In the genomic region with DNA sequence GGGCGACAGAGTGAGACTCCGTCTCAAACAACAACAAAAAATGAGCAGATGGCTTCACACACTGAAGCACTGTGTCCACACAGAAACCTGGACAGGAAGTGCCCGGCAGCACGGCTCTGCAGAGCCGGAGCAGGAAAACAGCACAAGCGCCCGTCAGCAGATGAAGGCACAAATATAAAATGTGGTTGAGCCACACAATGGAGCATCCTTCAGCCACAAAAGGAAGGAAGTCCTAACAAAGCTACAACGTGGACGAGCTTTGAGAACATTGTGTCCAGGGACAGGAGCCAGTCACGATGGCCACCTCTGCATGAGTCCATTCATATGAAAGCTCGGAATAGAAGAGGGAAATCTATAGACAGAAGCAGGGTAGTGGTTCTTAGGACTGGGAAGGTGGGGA, we compare ENCODE assay signal across 11 cellular contexts. TPM values are rescaled to one million over a fixed set of nuclear protein-coding genes. Genes with fewer than 3 reads are reported as not detected.
DNase-seq lines count a peak whose midpoint lies in the region; ATAC-seq and TF ChIP-seq lines count a peak whose summit lies in the region.
"Had no signal": no experiment of that assay in that cellular context is flagged by ENCODE, and none has a peak within 500 bp of the region (broad histone marks: within the 10 kb centered on the region; RNA-seq: fewer than 3 reads in every experiment).

No MANE protein-coding gene starts in this region.

- H3F3A ChIP-seq in OCI-LY1 (ENCODE audit: insufficient read depth, low read length), result no peaks in the 10 kb centered on the region

- H3K27ac ChIP-seq in OCI-LY1 (ENCODE audit: low read depth, low read length, poor library complexity, severe bottlenecking) (peak overlapping the region; percentile 61), gastroesophageal sphincter (peak overlapping the region in 3 of 4 donors; percentile 17 to 53 (median 53)), parathyroid adenoma (peak overlapping the region; percentile 47)

- H3K9ac ChIP-seq in OCI-LY1 (ENCODE audit: low read length) (no peak overlapping the region), parathyroid adenoma (no peak overlapping the region)

- H4K20me1 ChIP-seq in OCI-LY1 (ENCODE audit: insufficient read depth, low read length), result no peaks in the 10 kb centered on the region

- ATAC-seq in gastroesophageal sphincter (peak; percentile 71), GM18907 (IDR thresholded peaks at IDR 0.05; ENCODE audit: unreplicated experiment) (no peak), GM21526 (IDR thresholded peaks at IDR 0.05; ENCODE audit: low FRiP score, unreplicated experiment) (no peak)

- H3K4me3 ChIP-seq in OCI-LY1 (ENCODE audit: low read depth, low read length, poor library complexity, severe bottlenecking) (no peak overlapping the region), gastroesophageal sphincter (no peak overlapping the region), parathyroid adenoma (ENCODE audit: low read depth, low read length) (no peak overlapping the region)

- no peaks in the 10 kb centered on the region for H3K9me2 ChIP-seq in OCI-LY1 (ENCODE audit: low read depth, low read length)

- WGBS in gastroesophageal sphincter (ENCODE audit: low coverage in 1 of 2), 2 donors, result 26 to 57% methylated on average over 2 to 11 of the region's 11 CpGs

- TF ChIP-seq CTCF in OCI-LY1 (IDR thresholded peaks at IDR 0.05; ENCODE audit: low read length), result no peak
- no peak for TF ChIP-seq CTCF in gastroesophageal sphincter (IDR thresholded peaks at IDR 0.05)
- no peak for TF ChIP-seq CTCF in parathyroid adenoma (IDR thresholded peaks at IDR 0.05)
- TF ChIP-seq CTCF in GM20000 (IDR thresholded peaks at IDR 0.05; ENCODE audit: extremely low read depth, missing control alignments), result no peak

- H3K27me3 ChIP-seq in OCI-LY1 (ENCODE audit: insufficient read depth, low read length), result no peaks in the 10 kb centered on the region
- H3K27me3 ChIP-seq in gastroesophageal sphincter, result no peaks in the 10 kb centered on the region
- no peaks in the 10 kb centered on the region for H3K27me3 ChIP-seq in parathyroid adenoma (ENCODE audit: control insufficient read depth, insufficient read depth, low read length)

- no peak overlapping the region for H2AFZ ChIP-seq in OCI-LY1 (ENCODE audit: low read length)
- H2AFZ ChIP-seq in parathyroid adenoma, result no peak overlapping the region

- H3K36me3 ChIP-seq in OCI-LY1 (ENCODE audit: insufficient read depth, low read length) (no peaks in the 10 kb centered on the region), gastroesophageal sphincter (no peaks in the 10 kb centered on the region), parathyroid adenoma (ENCODE audit: control insufficient read depth, insufficient read depth, low read length) (no peaks in the 10 kb centered on the region)

- H3K4me2 ChIP-seq in OCI-LY1 (ENCODE audit: low read length), result no peak overlapping the region
- no peak overlapping the region for H3K4me2 ChIP-seq in parathyroid adenoma (ENCODE audit: low read length)

- H3K4me1 ChIP-seq in OCI-LY1 (ENCODE audit: insufficient read depth, low read length, severe bottlenecking) (peaks cover 51% of the 10 kb centered on the region), gastroesophageal sphincter (peaks cover 0 to 9% (median 0%) of the 10 kb centered on the region in 3 donors), parathyroid adenoma (no peaks in the 10 kb centered on the region)

- H3K9me3 ChIP-seq in OCI-LY1 (ENCODE audit: low read length) (no peaks in the 10 kb centered on the region), gastroesophageal sphincter (no peaks in the 10 kb centered on the region), parathyroid adenoma (ENCODE audit: control insufficient read depth, low read length) (no peaks in the 10 kb centered on the region)

- no peak for TF ChIP-seq EP300 in gastroesophageal sphincter (IDR thresholded peaks at IDR 0.05)

- peak; percentile 88 for DNase-seq in DMS153 (lab: John Stamatoyannopoulos, UW)
- no peak for DNase-seq in SIG-M5 treated with dmso at 0.1 percent for 504 hours (lab: John Stamatoyannopoulos, UW; ENCODE audit: unreplicated experiment)
- no peak for DNase-seq in GM20000 (ENCODE audit: low spot score)
- DNase-seq: activated T-cell treated with anti-CD3 and anti-CD28 coated beads for 4 hours, HFFc6 had no signal

- peak in 1 of 2 donors; percentile 13 for TF ChIP-seq POLR2A in gastroesophageal sphincter (IDR thresholded peaks at IDR 0.05)

- H3K79me2 ChIP-seq in OCI-LY1 (ENCODE audit: insufficient read depth, low read length), result no peaks in the 10 kb centered on the region
- no peaks in the 10 kb centered on the region for H3K79me2 ChIP-seq in parathyroid adenoma

RNA-seq across cellular contexts. Expression of gene RHBDF2, which starts 15.7 kb away (rescaled TPM):
- 10 to 100 TPM in 1 of 4 donors, 1 to 10 TPM in 3; 7.3 to 20.5 (median 8.5) TPM for total RNA-seq in gastroesophageal sphincter

RNA-seq across cellular contexts. Expression of gene AANAT, which starts 18.2 kb away (rescaled TPM):
- total RNA-seq in gastroesophageal sphincter, result not detected
- total RNA-seq: osteocyte had no signal

RNA-seq across cellular contexts. Expression of gene UBE2O, which starts 32.6 kb away (rescaled TPM):
- 10 to 100 TPM; 13.0 to 19.8 (median 15.2) TPM for total RNA-seq in gastroesophageal sphincter

RNA-seq across cellular contexts. Expression of gene CYGB, which starts 51.9 kb away (rescaled TPM):
- total RNA-seq in gastroesophageal sphincter, result 10 to 100 TPM; 12.6 to 23.2 (median 18.8) TPM

RNA-seq across cellular contexts. Expression of gene PRCD, which starts 54.3 kb away (rescaled TPM):
- total RNA-seq in gastroesophageal sphincter, result 10 to 100 TPM in 1 of 4 donors, 1 to 10 TPM in 2, under 1 TPM in 1; 0.57 to 11.2 (median 2.3) TPM
- total RNA-seq: HFFc6 had no signal
